ENCODE assay signal across 12 cellular contexts in genomic region chr5:93587919-93588585, GRCh38. TPM values are rescaled to one million over a fixed set of nuclear protein-coding genes. Genes with fewer than 3 reads are reported as not detected.
A peak's percentile ranks its signal among the peaks of the same experiment; 100 is the strongest.
DNase-seq lines count a peak whose midpoint lies in the region; ATAC-seq and TF ChIP-seq lines count a peak whose summit lies in the region.
"Had no signal": no experiment of that assay in that cellular context is flagged by ENCODE, and none has a peak within 500 bp of the region (broad histone marks: within the 10 kb centered on the region; RNA-seq: fewer than 3 reads in every experiment).

No MANE protein-coding gene starts in this region.

- POLR2A ChIA-PET in activated CD8-positive, alpha-beta T cell treated with anti-CD3 and anti-CD28 coated beads, Interleukin-2, amount 10 ng/mL, durations not matched to agents 7 days and 5 days (lab: Charles Lee): no interaction called here

- no peak for TF ChIP-seq POLR2A in gastroesophageal sphincter (IDR thresholded peaks at IDR 0.05)
- TF ChIP-seq POLR2A in prostate gland (IDR thresholded peaks at IDR 0.05): no peak

- CTCF ChIA-PET in activated CD8-positive, alpha-beta T cell treated with anti-CD3 and anti-CD28 coated beads, Interleukin-2, amount 10 ng/mL, durations not matched to agents 7 days and 5 days (lab: Charles Lee): no interaction called here

- peaks cover 56% of the 10 kb centered on the region for H4K20me1 ChIP-seq in GM23338 (replicated peaks; ENCODE audit: insufficient read depth)

- H3K27ac Mint-ChIP-seq in GM23338: no peak overlapping the region
- H3K27ac Mint-ChIP-seq in activated CD8-positive, alpha-beta T cell treated with anti-CD3 and anti-CD28 coated beads, Interleukin-2, amount 10 ng/mL, durations not matched to agents 7 days and 5 days: peak overlapping the region; percentile 66

- H3K4me1 Mint-ChIP-seq in GM23338: peaks cover 22% of the 10 kb centered on the region
- peaks cover 21% of the 10 kb centered on the region for H3K4me1 Mint-ChIP-seq in activated CD8-positive, alpha-beta T cell treated with anti-CD3 and anti-CD28 coated beads, Interleukin-2, amount 10 ng/mL, durations not matched to agents 7 days and 5 days (ENCODE audit: low read depth)

- TF ChIP-seq CTCF in GM23338 (conservative IDR thresholded peaks at IDR 0.05; ENCODE audit: low read depth in 2 of 2): no peak
- no peak for TF ChIP-seq CTCF in gastroesophageal sphincter (IDR thresholded peaks at IDR 0.05)
- no peak for TF ChIP-seq CTCF in prostate gland (IDR thresholded peaks at IDR 0.05)

- intact Hi-C loops in prostate gland (cut with DNase I): no loop called here

- no peaks in the 10 kb centered on the region for H3K9me3 ChIP-seq in gastroesophageal sphincter
- H3K9me3 ChIP-seq in prostate gland: no peaks in the 10 kb centered on the region
- H3K9me3 ChIP-seq: heart right ventricle had no signal

- DNase-seq in GM23338 (ENCODE audit: low spot score): peak; percentile 65
- no peak for DNase-seq in activated CD8-positive, alpha-beta T cell treated with anti-CD3 and anti-CD28 coated beads, Interleukin-2, amount 10 ng/mL, durations not matched to agents 7 days and 5 days
- DNase-seq in prostate gland (ENCODE audit: low spot score): no peak
- DNase-seq in hippocampal formation (lab: John Stamatoyannopoulos, UW): no peak
- DNase-seq: DND-41, heart right ventricle, NCI-H526 treated with DMSO at 0.1 percent for 48 hours had no signal

- no peaks in the 10 kb centered on the region for H3K79me2 ChIP-seq in GM23338 (replicated peaks; ENCODE audit: insufficient read depth)

- peak overlapping the region; percentile 74; the same call in 1 of the 2 replicates for H2AFZ ChIP-seq in GM23338

- peaks cover 34% of the 10 kb centered on the region for H3F3A ChIP-seq in GM23338 (replicated peaks; ENCODE audit: low read depth)

- H3K36me3 ChIP-seq in GM23338 (ENCODE audit: insufficient read depth) (no peaks in the 10 kb centered on the region; the same call in 1 of the 2 replicates), gastroesophageal sphincter (peaks cover 0 to 9% of the 10 kb centered on the region in 2 donors), prostate gland (no peaks in the 10 kb centered on the region)
- H3K36me3 ChIP-seq: heart right ventricle had no signal

- TF ChIP-seq EP300 in gastroesophageal sphincter (IDR thresholded peaks at IDR 0.05): no peak

- H3K9me3 Mint-ChIP-seq in GM23338: peaks cover 4% of the 10 kb centered on the region
- H3K9me3 Mint-ChIP-seq in activated CD8-positive, alpha-beta T cell treated with anti-CD3 and anti-CD28 coated beads, Interleukin-2, amount 10 ng/mL, durations not matched to agents 7 days and 5 days (ENCODE audit: insufficient read depth): peaks cover 6% of the 10 kb centered on the region

- ATAC-seq in GM23338 (peak; percentile 31), gastroesophageal sphincter (no peak), HG03521 (IDR thresholded peaks at IDR 0.05; ENCODE audit: unreplicated experiment) (no peak), HG03196 (IDR thresholded peaks at IDR 0.05; ENCODE audit: unreplicated experiment) (no peak), GM19452 (IDR thresholded peaks at IDR 0.05; ENCODE audit: unreplicated experiment) (no peak)
- no peak for ATAC-seq in activated CD8-positive, alpha-beta T cell treated with anti-CD3 and anti-CD28 coated beads, Interleukin-2, amount 10 ng/mL, durations not matched to agents 7 days and 5 days
- ATAC-seq: heart right ventricle had no signal

- peak overlapping the region; percentile 18 for H3K4me3 Mint-ChIP-seq in GM23338
- H3K4me3 Mint-ChIP-seq in activated CD8-positive, alpha-beta T cell treated with anti-CD3 and anti-CD28 coated beads, Interleukin-2, amount 10 ng/mL, durations not matched to agents 7 days and 5 days: peak overlapping the region; percentile 38

- H3K4me1 ChIP-seq in GM23338 (ENCODE audit: insufficient read depth): peaks cover 22% of the 10 kb centered on the region
- H3K4me1 ChIP-seq in gastroesophageal sphincter: peaks cover 0 to 65% (median 0%) of the 10 kb centered on the region in 3 donors
- no peaks in the 10 kb centered on the region for H3K4me1 ChIP-seq in prostate gland (replicated peaks)

- H3K9me2 ChIP-seq in GM23338 (ENCODE audit: insufficient read depth): no peaks in the 10 kb centered on the region

- H3K36me3 Mint-ChIP-seq in GM23338 (ENCODE audit: low read depth): no peaks in the 10 kb centered on the region; the same call in 2 of the 3 replicates
- peaks cover 15% of the 10 kb centered on the region for H3K36me3 Mint-ChIP-seq in activated CD8-positive, alpha-beta T cell treated with anti-CD3 and anti-CD28 coated beads, Interleukin-2, amount 10 ng/mL, durations not matched to agents 7 days and 5 days (ENCODE audit: low read depth)

- H3K27ac ChIP-seq in GM23338 (ENCODE audit: low read depth) (no peak overlapping the region), gastroesophageal sphincter (peak overlapping the region in 3 of 4 donors; percentile 73 to 91 (median 86)), prostate gland (peak overlapping the region; percentile 56)
- H3K27ac ChIP-seq: heart right ventricle, KMS-11 had no signal

- H3K4me3 ChIP-seq in GM23338: peak overlapping the region; percentile 38; the same call in 1 of the 2 replicates
- H3K4me3 ChIP-seq in gastroesophageal sphincter: peak overlapping the region; percentile 3 to 74
- peak overlapping the region; percentile 56 for H3K4me3 ChIP-seq in prostate gland

- H3K27me3 ChIP-seq in GM23338 (ENCODE audit: insufficient read depth) (peaks cover 98% of the 10 kb centered on the region), gastroesophageal sphincter (peaks cover 10% of the 10 kb centered on the region), prostate gland (replicated peaks; ENCODE audit: insufficient read depth) (peaks cover 2% of the 10 kb centered on the region)

- peaks cover 69% of the 10 kb centered on the region for H3K27me3 Mint-ChIP-seq in GM23338 (ENCODE audit: insufficient read depth, low read depth, poor library complexity)
- peaks cover 70% of the 10 kb centered on the region for H3K27me3 Mint-ChIP-seq in activated CD8-positive, alpha-beta T cell treated with anti-CD3 and anti-CD28 coated beads, Interleukin-2, amount 10 ng/mL, durations not matched to agents 7 days and 5 days (ENCODE audit: low read depth)

- peak overlapping the region; percentile 62; the same call in 1 of the 2 replicates for H3K4me2 ChIP-seq in GM23338
- H3K4me2 ChIP-seq: KMS-11 had no signal

- 13% methylated on average over 12 of the region's 70 CpGs; no CpG with 5 or more reads in 1 of the 2 donors for WGBS in gastroesophageal sphincter (ENCODE audit: low coverage in 1 of 2), 2 donors
- 13% methylated on average over 39 of the region's 70 CpGs for WGBS in prostate gland

TF ChIP-seq in GM23338, 12 proteins besides CTCF, POLR2A, EP300 and RAD21:
- TF ChIP-seq JUNB (IDR thresholded peaks at IDR 0.05; ENCODE audit: unreplicated experiment) (no peak), ZNF331 (CRISPR knock-in tag; IDR thresholded peaks at IDR 0.05; ENCODE audit: low read depth) (no peak), EZH2phosphoT487 (IDR thresholded peaks at IDR 0.05; ENCODE audit: unreplicated experiment) (peak; percentile 98), NANOG (IDR thresholded peaks at IDR 0.05; ENCODE audit: borderline replicate concordance) (no peak), ZNF114 (CRISPR knock-in tag; IDR thresholded peaks at IDR 0.05) (no peak), ETS1 (IDR thresholded peaks at IDR 0.05) (no peak), STAT1 (IDR thresholded peaks at IDR 0.05; ENCODE audit: unreplicated experiment) (no peak), EZH2 (IDR thresholded peaks at IDR 0.05; ENCODE audit: low read depth, unreplicated experiment) (peak; percentile 86)
TF ChIP-seq in GM23338: peak in this region for 2.

RNA-seq across cellular contexts. Expression of gene NR2F1, which starts 5.0 kb away (rescaled TPM):
- not detected in 2 replicates for total RNA-seq in GM23338 (2014; rRNA removed; shearing (Covaris generic))
- polyA plus RNA-seq in GM23338 (2016; fragmentation: Nextera tagmentation; extraction: Ambion mirVana): not detected in 2 replicates
- not detected for total RNA-seq in activated CD8-positive, alpha-beta T cell treated with anti-CD3 and anti-CD28 coated beads, Interleukin-2, amount 10 ng/mL, durations not matched to agents 7 days and 5 days
- total RNA-seq in gastroesophageal sphincter (100 to 1,000 TPM in 1 of 4 donors, 10 to 100 TPM in 3; 29.4 to 111 (median 37.8) TPM), prostate gland (10 to 100 TPM; 14.9 to 49.3 TPM)

RNA-seq across cellular contexts. Expression of gene NR2F1-AS1, which starts 7.0 kb away (rescaled TPM):
- total RNA-seq in GM23338 (2014; rRNA removed; shearing (Covaris generic)): 0.59 and 3.0 TPM in 2 replicates
- polyA plus RNA-seq in GM23338 (2016; fragmentation: Nextera tagmentation; extraction: Ambion mirVana): 4.5 and 9.2 TPM in 2 replicates
- total RNA-seq in activated CD8-positive, alpha-beta T cell treated with anti-CD3 and anti-CD28 coated beads, Interleukin-2, amount 10 ng/mL, durations not matched to agents 7 days and 5 days: not detected
- total RNA-seq in gastroesophageal sphincter (10 to 100 TPM in 2 of 4 donors, 1 to 10 TPM in 2; 6.0 to 48.1 (median 14.4) TPM), prostate gland (10 to 100 TPM; 11.9 to 12.4 TPM)

Comparison
In these comparisons a context has a peak if more than half of its experiments do, and no peak if none do; other contexts are left out.
1. RNA of gene NR2F1, which starts 5.0 kb away (total RNA-seq): 14.9 to 49.3 TPM in prostate gland and 29.4 to 111 TPM in gastroesophageal sphincter; not detected in GM23338 and not detected in activated CD8-positive, alpha-beta T cell treated with anti-CD3 and anti-CD28 coated beads, Interleukin-2, amount 10 ng/mL, durations not matched to agents 7 days and 5 days; every median in the first group is over 10 times any median in the second.
2. Peak in every context shown above with its lines, with median percentiles within 50 percentile points of each other: H3K4me3 ChIP-seq.